In genomic region chr15:73787621-73788020, GRCh38 we compare ENCODE assay signal across 1 cellular context.
TF ChIP-seq lines count a peak whose summit lies in the region.

No MANE protein-coding gene starts in this region.

TF ChIP-seq in H1, 55 proteins besides CTCF, POLR2A, EP300 and RAD21:
- TF ChIP-seq HDAC2 (IDR thresholded peaks at IDR 0.05; ENCODE audit: borderline replicate concordance in 1 of 2, low read depth in 2 of 2, low read length in 2 of 2) (no peak), SRF (IDR thresholded peaks at IDR 0.05; ENCODE audit: low read depth, low read length) (no peak), TEAD4 (IDR thresholded peaks at IDR 0.05; ENCODE audit: low read depth, low read length) (no peak), FOSL1 (IDR thresholded peaks at IDR 0.05; ENCODE audit: insufficient read depth, low read depth, low read length) (no peak), CREB1 (IDR thresholded peaks at IDR 0.05) (no peak), SP4 (IDR thresholded peaks at IDR 0.05; ENCODE audit: low read length) (no peak), CHD2 (IDR thresholded peaks at IDR 0.05; ENCODE audit: low read length) (no peak)
TF ChIP-seq in H1: peak in this region for 0.
